11 cellular contexts compared by ENCODE assay signal in the genomic region with DNA sequence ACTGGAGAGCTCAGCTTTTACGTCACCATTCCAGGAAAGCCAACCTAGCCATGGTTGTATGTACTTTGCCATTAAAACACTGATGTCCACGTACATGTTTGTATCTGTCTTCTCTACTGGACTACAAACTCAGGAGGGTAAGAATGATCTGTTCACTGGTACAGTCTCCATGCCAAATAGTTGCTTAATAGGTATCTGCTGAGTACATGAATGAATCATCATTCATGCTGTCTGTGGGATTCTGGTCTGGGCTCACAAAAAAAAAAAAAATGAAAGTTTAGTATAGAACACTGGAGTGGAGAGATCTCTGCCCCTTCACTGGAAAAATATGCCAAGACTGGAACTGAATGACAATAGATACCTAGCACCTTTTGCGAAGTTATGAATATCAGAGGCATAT.
DNase-seq lines count a peak whose midpoint lies in the region; FAIRE-seq and TF ChIP-seq lines count a peak whose summit lies in the region.
"Had no signal": no experiment of that assay in that cellular context is flagged by ENCODE, and none has a peak within 500 bp of the region (broad histone marks: within the 10 kb centered on the region; RNA-seq: fewer than 3 reads in every experiment).

No MANE protein-coding gene starts in this region.

- H3K27ac ChIP-seq in HL-60 (replicated peaks) (no peak overlapping the region), astrocyte (ENCODE audit: low read depth, low read length) (no peak overlapping the region), ascending aorta (no peak overlapping the region)

- H3K9me3 ChIP-seq in astrocyte (ENCODE audit: insufficient read depth, low read depth, low read length): no peaks in the 10 kb centered on the region
- H3K9me3 ChIP-seq in ascending aorta: no peaks in the 10 kb centered on the region
- H3K9me3 ChIP-seq in HAP-1: no peaks in the 10 kb centered on the region

- no peaks in the 10 kb centered on the region for H3K9me3 Mint-ChIP-seq in astrocyte (ENCODE audit: unreplicated experiment)
- H3K9me3 Mint-ChIP-seq: nephron had no signal

- TF ChIP-seq CTCF in HL-60 (IDR thresholded peaks at IDR 0.05; ENCODE audit: insufficient read depth, low read length) (no peak), astrocyte (IDR thresholded peaks at IDR 0.05; ENCODE audit: insufficient read depth, low read depth, low read length) (no peak), ascending aorta (IDR thresholded peaks at IDR 0.05) (no peak)

- H3K27ac Mint-ChIP-seq in astrocyte (ENCODE audit: unreplicated experiment): peak overlapping the region; percentile 21
- H3K27ac Mint-ChIP-seq: nephron had no signal

- no peaks in the 10 kb centered on the region for H3K79me2 ChIP-seq in astrocyte (ENCODE audit: insufficient read depth, low read length)

- H2AFZ ChIP-seq in astrocyte (ENCODE audit: low read depth, low read length): peak overlapping the region; percentile 37

- peak; percentile 67 for FAIRE-seq in astrocyte (lab: Jason Lieb, UNC)

- H3K4me3 ChIP-seq in HL-60 (replicated peaks; ENCODE audit: insufficient read depth, low read length) (no peak overlapping the region), astrocyte (ENCODE audit: insufficient read depth, low read depth, low read length) (no peak overlapping the region), ascending aorta (no peak overlapping the region), HAP-1 (no peak overlapping the region)

- H3K36me3 ChIP-seq in astrocyte (ENCODE audit: insufficient read depth, low read length) (no peaks in the 10 kb centered on the region), ascending aorta (no peaks in the 10 kb centered on the region), HAP-1 (replicated peaks) (no peaks in the 10 kb centered on the region)

- H4K20me1 ChIP-seq in astrocyte (ENCODE audit: insufficient read depth, low read length): no peaks in the 10 kb centered on the region

- no peaks in the 10 kb centered on the region for H3K27me3 Mint-ChIP-seq in astrocyte (ENCODE audit: low read depth, unreplicated experiment)

- H3K4me1 Mint-ChIP-seq in astrocyte (ENCODE audit: low read depth, unreplicated experiment): peaks cover 12% of the 10 kb centered on the region
- H3K4me1 Mint-ChIP-seq: nephron had no signal

- no peak overlapping the region for H3K9ac ChIP-seq in astrocyte (ENCODE audit: low read length)

- no peak overlapping the region for H3K4me3 Mint-ChIP-seq in astrocyte (ENCODE audit: unreplicated experiment)
- H3K4me3 Mint-ChIP-seq: nephron had no signal

- intact Hi-C loops in ascending aorta (cut with DNase I): no loop called here

- H3K4me1 ChIP-seq in astrocyte (ENCODE audit: insufficient read depth, low read length) (peaks cover 7% of the 10 kb centered on the region), ascending aorta (no peaks in the 10 kb centered on the region), HAP-1 (no peaks in the 10 kb centered on the region)

- no peaks in the 10 kb centered on the region for H3K36me3 Mint-ChIP-seq in astrocyte (ENCODE audit: low read depth, unreplicated experiment)

- in situ Hi-C loops in HAP-1 (cut with MboI; ENCODE audit: low sequenced_read_pairs): no loop called here

- DNase-seq in AG20443 (ENCODE audit: low spot score) (peak; percentile 85), HL-60 (ENCODE audit: low read depth in 1 of 2, low spot score in 1 of 2) (peak; percentile 18 to 74), astrocyte (ENCODE audit: low read depth) (peak; percentile 84), kidney glomerular epithelial cell (lab: John Stamatoyannopoulos, UW) (peak; percentile 13), ascending aorta (ENCODE audit: low spot score in 2 of 2) (no peak), HAP-1 (ENCODE audit: low spot score in 2 of 2) (no peak), NCI-H345 (lab: John Stamatoyannopoulos, UW) (no peak), NCI-H2081 treated with DMSO at 0.1 percent for 48 hours (lab: John Stamatoyannopoulos, UW) (no peak)
- DNase-seq: activated gamma-delta T cell treated with Interleukin-2 at 50 U/mL for 16 hours, SHP77 had no signal

- H3K4me2 ChIP-seq in astrocyte (ENCODE audit: low read length): peak overlapping the region; percentile 13

- H3K27me3 ChIP-seq in HL-60 (ENCODE audit: insufficient read depth, poor library complexity, severe bottlenecking) (no peaks in the 10 kb centered on the region), astrocyte (ENCODE audit: insufficient read depth, low read length) (no peaks in the 10 kb centered on the region), ascending aorta (no peaks in the 10 kb centered on the region), HAP-1 (ENCODE audit: low read depth) (no peaks in the 10 kb centered on the region; the same call in 1 of the 2 replicates)

Comparison
In these comparisons a context has a peak if more than half of its experiments do, and no peak if none do; other contexts are left out.
1. DNase-seq: peak in AG20443 (single experiment), HL-60 (2 of 2), astrocyte (single experiment) and kidney glomerular epithelial cell (single experiment); none in ascending aorta (0 of 2), HAP-1 (0 of 2), NCI-H345 (single experiment) and NCI-H2081 treated with DMSO at 0.1 percent for 48 hours (single experiment).